10 cellular contexts compared by ENCODE assay signal in the genomic region with DNA sequence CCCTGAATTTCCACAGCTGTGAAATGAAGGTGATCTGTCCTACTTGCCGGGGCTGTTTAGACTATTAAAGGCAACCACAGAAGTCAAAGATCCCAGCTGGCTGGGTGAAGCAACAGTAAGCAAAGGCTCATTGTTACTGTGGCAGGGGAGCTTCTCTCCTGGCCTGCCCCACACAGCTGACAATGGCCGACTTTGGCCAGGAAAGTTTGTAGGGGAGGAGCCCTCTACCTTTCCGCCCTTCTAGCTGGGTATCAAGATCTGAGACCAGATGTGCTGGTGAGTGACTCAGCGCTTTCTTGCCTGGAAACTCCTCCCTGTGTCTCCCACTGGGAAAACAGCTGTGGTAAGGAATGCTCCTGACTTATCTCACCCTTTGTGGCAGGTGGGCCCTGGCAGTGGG. TPM values are rescaled to one million over a fixed set of nuclear protein-coding genes. Genes with fewer than 3 reads are reported as not detected.
DNase-seq lines count a peak whose midpoint lies in the region; FAIRE-seq and TF ChIP-seq lines count a peak whose summit lies in the region.
"Had no signal": no experiment of that assay in that cellular context is flagged by ENCODE, and none has a peak within 500 bp of the region (broad histone marks: within the 10 kb centered on the region; RNA-seq: fewer than 3 reads in every experiment).

No MANE protein-coding gene starts in this region.

- POLR2A ChIA-PET in HEK293T (lab: Yijun Ruan, JAX), result no interaction called here

- no peaks in the 10 kb centered on the region for H4K20me1 ChIP-seq in neural progenitor cell (ENCODE audit: low read depth)

- no peak overlapping the region for H3K4me2 ChIP-seq in neural progenitor cell

- H3K27ac Mint-ChIP-seq in neural progenitor cell, result no peak overlapping the region
- no peak overlapping the region for H3K27ac Mint-ChIP-seq in nephron progenitor cell

- no peaks in the 10 kb centered on the region for H3K27me3 Mint-ChIP-seq in neural progenitor cell (ENCODE audit: insufficient read depth, low read depth)
- no peaks in the 10 kb centered on the region for H3K27me3 Mint-ChIP-seq in nephron progenitor cell (ENCODE audit: low read depth, poor library complexity)

- DNase-seq in GM12892 (ENCODE audit: insufficient read length), result no peak
- peak; percentile 7 for DNase-seq in NCI-H1105 (lab: John Stamatoyannopoulos, UW)
- DNase-seq in cardiac fibroblast (ENCODE audit: low read depth in 2 of 2), result peak; percentile 53 to 91
- DNase-seq in neural progenitor cell (ENCODE audit: low spot score), result peak; percentile 39
- no peak for DNase-seq in nephron progenitor cell
- DNase-seq in HEK293T (ENCODE audit: extremely low spot score), result no peak
- DNase-seq in activated T-cell treated with anti-CD3 and anti-CD28 coated beads for 4 hours, result no peak
- no peak for DNase-seq in GM20000 (ENCODE audit: low spot score)
- DNase-seq: activated CD8-positive, alpha-beta memory T cell treated with anti-CD3 and anti-CD28 coated beads, Interleukin-2, amount 50 U/mL, for 48 hours; NCI-H2081 treated with DMSO at 0.1 percent for 48 hours had no signal

- H3K4me1 Mint-ChIP-seq in neural progenitor cell (no peaks in the 10 kb centered on the region), nephron progenitor cell (peaks cover 10% of the 10 kb centered on the region)

- no peaks in the 10 kb centered on the region for H3K9me3 Mint-ChIP-seq in neural progenitor cell
- H3K9me3 Mint-ChIP-seq in nephron progenitor cell, result no peaks in the 10 kb centered on the region

- no peaks in the 10 kb centered on the region for H3K36me3 Mint-ChIP-seq in neural progenitor cell
- no peaks in the 10 kb centered on the region for H3K36me3 Mint-ChIP-seq in nephron progenitor cell (ENCODE audit: low read depth)

- peak overlapping the region; percentile 87 for H2AFZ ChIP-seq in neural progenitor cell (replicated peaks)

- CTCF ChIA-PET in HEK293T (lab: Yijun Ruan, JAX), result no interaction called here

- H3K79me2 ChIP-seq in neural progenitor cell (ENCODE audit: low read depth), result no peaks in the 10 kb centered on the region

- TF ChIP-seq CTCF in cardiac fibroblast (IDR thresholded peaks at IDR 0.05; ENCODE audit: low read depth, low read length), result no peak
- TF ChIP-seq CTCF in neural progenitor cell (IDR thresholded peaks at IDR 0.05), result no peak
- TF ChIP-seq CTCF in nephron progenitor cell (IDR thresholded peaks at IDR 0.05), result no peak
- TF ChIP-seq CTCF in GM20000 (IDR thresholded peaks at IDR 0.05; ENCODE audit: extremely low read depth, missing control alignments), result no peak

- H3K27me3 ChIP-seq in neural progenitor cell, result no peaks in the 10 kb centered on the region

- FAIRE-seq in GM12892 (lab: Jason Lieb, UNC), result peak; percentile 50

- H3K27ac ChIP-seq in neural progenitor cell, result no peak overlapping the region

- H3K9ac ChIP-seq in neural progenitor cell, result no peak overlapping the region

- no peaks in the 10 kb centered on the region for H3K36me3 ChIP-seq in neural progenitor cell

- TF ChIP-seq POLR2A in GM12892 (IDR thresholded peaks at IDR 0.05; ENCODE audit: low read depth, low read length), result no peak

- no peak overlapping the region for H3K4me3 ChIP-seq in cardiac fibroblast (replicated peaks in 1 of 2; ENCODE audit: low read depth in 2 of 2, low read length in 2 of 2)
- no peak overlapping the region for H3K4me3 ChIP-seq in neural progenitor cell

- no peaks in the 10 kb centered on the region for H3K9me3 ChIP-seq in neural progenitor cell (ENCODE audit: low read depth)

- H3K4me3 Mint-ChIP-seq in neural progenitor cell (no peak overlapping the region), nephron progenitor cell (no peak overlapping the region)

- H3F3A ChIP-seq in neural progenitor cell (ENCODE audit: low read depth), result no peaks in the 10 kb centered on the region

- peaks cover 5% of the 10 kb centered on the region for H3K4me1 ChIP-seq in neural progenitor cell

TF ChIP-seq in HEK293T, 16 proteins besides CTCF, POLR2A, EP300 and RAD21:
- TF ChIP-seq BHLHE40 (IDR thresholded peaks at IDR 0.05; ENCODE audit: borderline replicate concordance), result no peak
- no peak for TF ChIP-seq L3MBTL2 (conservative IDR thresholded peaks at IDR 0.05)
- TF ChIP-seq ZNF384 (IDR thresholded peaks at IDR 0.05), result no peak
- no peak for TF ChIP-seq FOXA1 (IDR thresholded peaks at IDR 0.05)
- no peak for TF ChIP-seq SUZ12 (IDR thresholded peaks at IDR 0.05)
- TF ChIP-seq ARNT (IDR thresholded peaks at IDR 0.05), result no peak
- no peak for TF ChIP-seq FOXM1 (IDR thresholded peaks at IDR 0.05; ENCODE audit: borderline replicate concordance)
- no peak for TF ChIP-seq NFRKB (IDR thresholded peaks at IDR 0.05)
- no peak for TF ChIP-seq FOXK2 (IDR thresholded peaks at IDR 0.05)
- no peak for TF ChIP-seq HDGF (IDR thresholded peaks at IDR 0.05; ENCODE audit: borderline replicate concordance)
- TF ChIP-seq LEF1 (IDR thresholded peaks at IDR 0.05; ENCODE audit: borderline replicate concordance), result no peak
- TF ChIP-seq SP1 (IDR thresholded peaks at IDR 0.05), result no peak
- no peak for TF ChIP-seq CTBP1 (IDR thresholded peaks at IDR 0.05; ENCODE audit: borderline replicate concordance)
- TF ChIP-seq, protein P1, sequence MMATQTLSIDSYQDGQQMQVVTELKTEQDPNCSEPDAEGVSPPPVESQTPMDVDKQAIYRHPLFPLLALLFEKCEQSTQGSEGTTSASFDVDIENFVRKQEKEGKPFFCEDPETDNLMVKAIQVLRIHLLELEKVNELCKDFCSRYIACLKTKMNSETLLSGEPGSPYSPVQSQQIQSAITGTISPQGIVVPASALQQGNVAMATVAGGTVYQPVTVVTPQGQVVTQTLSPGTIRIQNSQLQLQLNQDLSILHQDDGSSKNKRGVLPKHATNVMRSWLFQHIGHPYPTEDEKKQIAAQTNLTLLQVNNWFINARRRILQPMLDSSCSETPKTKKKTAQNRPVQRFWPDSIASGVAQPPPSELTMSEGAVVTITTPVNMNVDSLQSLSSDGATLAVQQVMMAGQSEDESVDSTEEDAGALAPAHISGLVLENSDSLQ (IDR thresholded peaks at IDR 0.05), result no peak
- no peak for TF ChIP-seq ELF4 (IDR thresholded peaks at IDR 0.05)
- no peak for TF ChIP-seq TARDBP (IDR thresholded peaks at IDR 0.05)

RNA-seq across cellular contexts. Expression of a gene that starts 21.1 kb away (rescaled TPM):
- 0.83 TPM for polyA plus RNA-seq in GM12892 (2012; ENCODE audit: missing spikeins)
- not detected in 2 replicates for total RNA-seq in neural progenitor cell (ENCODE audit: low replicate concordance)

Comparison
In these comparisons a context has a peak if more than half of its experiments do, and no peak if none do; other contexts are left out.
1. DNase-seq: peak in NCI-H1105 (single experiment), cardiac fibroblast (2 of 2) and neural progenitor cell (single experiment); none in GM12892 (single experiment), nephron progenitor cell (single experiment), HEK293T (single experiment), activated T-cell treated with anti-CD3 and anti-CD28 coated beads for 4 hours (single experiment) and GM20000 (single experiment).